Comparison of ENCODE assay signal across 33 cellular contexts in the genomic region with DNA sequence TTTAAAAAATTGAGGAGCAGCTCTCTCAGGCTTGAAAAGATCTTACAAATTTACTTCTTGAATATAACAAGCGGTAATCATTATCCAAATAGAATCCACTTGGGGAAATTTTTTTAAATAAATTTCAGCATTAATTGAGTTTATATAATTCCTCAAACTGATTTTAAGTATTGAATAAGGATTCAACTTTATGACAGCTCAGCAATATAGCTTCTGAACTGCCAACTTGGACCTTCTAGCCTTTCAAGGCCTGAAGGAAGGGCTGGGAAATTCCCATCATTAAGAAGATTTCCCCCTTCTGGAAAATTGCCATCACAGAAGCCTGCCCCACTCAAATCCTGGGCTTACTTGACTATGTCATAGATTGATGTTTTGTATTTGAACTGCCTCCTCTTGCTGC. TPM values are rescaled to one million over a fixed set of nuclear protein-coding genes. Genes with fewer than 3 reads are reported as not detected.
"Had no signal": no experiment of that assay in that cellular context is flagged by ENCODE, and none has a peak within 500 bp of the region (broad histone marks: within the 10 kb centered on the region; RNA-seq: fewer than 3 reads in every experiment).

No MANE protein-coding gene starts in this region.

- H3K4me3 ChIP-seq: ascending aorta, breast epithelium, cardiac muscle cell, colonic mucosa, dorsolateral prefrontal cortex, heart left ventricle had no signal

- H3K36me3 ChIP-seq: ascending aorta, breast epithelium, cardiac muscle cell, colonic mucosa had no signal

- H3K9me3 Mint-ChIP-seq: activated CD4-positive, alpha-beta memory T cell treated with anti-CD3 and anti-CD28 coated beads for 36 hours; activated T-helper 1 cell treated with anti-CD3 and anti-CD28 coated beads, Interleukin-12 subunit alpha, Interleukin-12 subunit beta, Interleukin-2, Interleukin-4 antibody, amounts not matched to agents 30 ng/mL and 10 ng/mL and 1 ng/mL, durations not matched to agents 14 hours and 24 hours and 36 hours; activated T-helper 2 cell treated with anti-CD3 and anti-CD28 coated beads, Interferon-gamma antibody, Interleukin-2, Interleukin-4, amounts not matched to agents 10 μg/mL and 5 μg/mL and 100 μg/mL, durations not matched to agents 14 hours and 24 hours and 36 hours; endodermal cell had no signal

- H3K27me3 Mint-ChIP-seq: activated CD4-positive, alpha-beta memory T cell treated with anti-CD3 and anti-CD28 coated beads for 36 hours; activated CD4-positive, alpha-beta T cell treated with anti-CD3 and anti-CD28 coated beads for 36 hours; activated CD4-positive, alpha-beta T cell treated with anti-CD3 and anti-CD28 coated beads, Interleukin-2, amount 10 ng/mL, durations not matched to agents 24 days and 14 days; activated naive CD8-positive, alpha-beta T cell; brain had no signal

- DNase-seq: activated CD4-positive, alpha-beta memory T cell treated with anti-CD3 and anti-CD28 coated beads for 36 hours; activated CD4-positive, alpha-beta T cell treated with anti-CD3 and anti-CD28 coated beads for 36 hours; activated CD4-positive, alpha-beta T cell treated with anti-CD3 and anti-CD28 coated beads, Interleukin-2, amount 10 ng/mL, durations not matched to agents 24 days and 14 days; activated CD4-positive, CD25-positive, alpha-beta regulatory T cell; activated CD4-positive, CD25-positive, alpha-beta regulatory T cell treated with anti-CD3 and anti-CD28 coated beads, Interleukin-2, amount 50 U/mL, for 72 hours; activated CD8-positive, alpha-beta memory T cell treated with anti-CD3 and anti-CD28 coated beads, Interleukin-2, amount 10 ng/mL, durations not matched to agents 7 days and 5 days; activated CD8-positive, alpha-beta memory T cell treated with anti-CD3 and anti-CD28 coated beads, Interleukin-2, amount 50 U/mL, for 4 hours; activated CD8-positive, alpha-beta T cell treated with anti-CD3 and anti-CD28 coated beads, Interleukin-2, amount 10 ng/mL, durations not matched to agents 7 days and 5 days; activated effector memory CD4-positive, alpha-beta T cell treated with anti-CD3 and anti-CD28 coated beads, Interleukin-2, amount 50 U/mL, for 16 hours; activated naive CD4-positive, alpha-beta T cell treated with anti-CD3 and anti-CD28 coated beads for 36 hours; activated T-cell treated with anti-CD3 and anti-CD28 coated beads, Interleukin-2, amount 50 U/mL, for 1 hour; activated T-cell treated with anti-CD3 and anti-CD28 coated beads, Interleukin-2, amount 50 U/mL, for 48 hours; central memory CD4-positive, alpha-beta T cell; cerebellar nuclear complex; colonic mucosa; dorsolateral prefrontal cortex; effector memory CD4-positive, alpha-beta T cell; endodermal cell; foreskin fibroblast; glutamatergic neuron; heart left ventricle; T-helper 2 cell had no signal

- H3K27ac ChIP-seq: ascending aorta, breast epithelium, cardiac muscle cell, colonic mucosa, dorsolateral prefrontal cortex, heart left ventricle had no signal

- H3K4me1 ChIP-seq: ascending aorta, breast epithelium, colonic mucosa, heart left ventricle had no signal

- H3K27ac Mint-ChIP-seq: activated CD4-positive, alpha-beta memory T cell treated with anti-CD3 and anti-CD28 coated beads for 36 hours; activated CD4-positive, alpha-beta T cell treated with anti-CD3 and anti-CD28 coated beads for 36 hours; activated CD4-positive, alpha-beta T cell treated with anti-CD3 and anti-CD28 coated beads, Interleukin-2, amount 10 ng/mL, durations not matched to agents 24 days and 14 days; activated CD8-positive, alpha-beta memory T cell treated with anti-CD3 and anti-CD28 coated beads, Interleukin-2, amount 10 ng/mL, durations not matched to agents 7 days and 5 days; activated CD8-positive, alpha-beta T cell treated with anti-CD3 and anti-CD28 coated beads, Interleukin-2, amount 10 ng/mL, durations not matched to agents 7 days and 5 days; activated naive CD4-positive, alpha-beta T cell treated with anti-CD3 and anti-CD28 coated beads for 36 hours; activated naive CD8-positive, alpha-beta T cell; activated T-helper 1 cell treated with anti-CD3 and anti-CD28 coated beads, Interleukin-12 subunit alpha, Interleukin-12 subunit beta, Interleukin-2, Interleukin-4 antibody, amounts not matched to agents 30 ng/mL and 10 ng/mL and 1 ng/mL, durations not matched to agents 14 hours and 24 hours and 36 hours; activated T-helper 2 cell treated with anti-CD3 and anti-CD28 coated beads, Interferon-gamma antibody, Interleukin-2, Interleukin-4, amounts not matched to agents 10 μg/mL and 5 μg/mL and 100 μg/mL, durations not matched to agents 14 hours and 24 hours and 36 hours; brain; endodermal cell had no signal

- FAIRE-seq: frontal cortex had no signal

- H3K9me3 ChIP-seq: ascending aorta, breast epithelium, colonic mucosa, heart left ventricle had no signal

- ATAC-seq: activated CD4-positive, alpha-beta T cell treated with anti-CD3 and anti-CD28 coated beads for 36 hours; activated CD8-positive, alpha-beta memory T cell treated with anti-CD3 and anti-CD28 coated beads, Interleukin-2, amount 10 ng/mL, durations not matched to agents 7 days and 5 days; activated CD8-positive, alpha-beta T cell treated with anti-CD3 and anti-CD28 coated beads, Interleukin-2, amount 10 ng/mL, durations not matched to agents 7 days and 5 days; esophagus mucosa; heart left ventricle had no signal

- H3K4me3 Mint-ChIP-seq: activated CD4-positive, alpha-beta memory T cell treated with anti-CD3 and anti-CD28 coated beads for 36 hours; activated CD4-positive, alpha-beta T cell treated with anti-CD3 and anti-CD28 coated beads for 36 hours; activated CD4-positive, alpha-beta T cell treated with anti-CD3 and anti-CD28 coated beads, Interleukin-2, amount 10 ng/mL, durations not matched to agents 24 days and 14 days; activated CD8-positive, alpha-beta memory T cell treated with anti-CD3 and anti-CD28 coated beads, Interleukin-2, amount 10 ng/mL, durations not matched to agents 7 days and 5 days; activated CD8-positive, alpha-beta T cell treated with anti-CD3 and anti-CD28 coated beads, Interleukin-2, amount 10 ng/mL, durations not matched to agents 7 days and 5 days; activated naive CD4-positive, alpha-beta T cell treated with anti-CD3 and anti-CD28 coated beads for 36 hours; activated naive CD8-positive, alpha-beta T cell; activated T-helper 1 cell treated with anti-CD3 and anti-CD28 coated beads, Interleukin-12 subunit alpha, Interleukin-12 subunit beta, Interleukin-2, Interleukin-4 antibody, amounts not matched to agents 30 ng/mL and 10 ng/mL and 1 ng/mL, durations not matched to agents 14 hours and 24 hours and 36 hours; brain; endodermal cell had no signal

- H3K27me3 ChIP-seq: ascending aorta, breast epithelium, cardiac muscle cell, colonic mucosa, dorsolateral prefrontal cortex, heart left ventricle had no signal

RNA-seq across cellular contexts. Expression of gene GARIN2, which starts 57.5 kb away (rescaled TPM):
- total RNA-seq: activated CD4-positive, alpha-beta memory T cell treated with anti-CD3 and anti-CD28 coated beads for 36 hours; activated CD4-positive, alpha-beta T cell treated with anti-CD3 and anti-CD28 coated beads for 36 hours; activated CD8-positive, alpha-beta memory T cell treated with anti-CD3 and anti-CD28 coated beads for 36 hours; activated CD8-positive, alpha-beta memory T cell treated with anti-CD3 and anti-CD28 coated beads, Interleukin-2, amount 10 ng/mL, durations not matched to agents 7 days and 5 days; activated CD8-positive, alpha-beta T cell treated with anti-CD3 and anti-CD28 coated beads, Interleukin-2, amount 10 ng/mL, durations not matched to agents 7 days and 5 days; activated naive CD4-positive, alpha-beta T cell treated with anti-CD3 and anti-CD28 coated beads for 36 hours; ascending aorta; breast epithelium; cardiac muscle cell; colonic mucosa; endodermal cell; epithelial cell of proximal tubule; esophagus mucosa; heart left ventricle had no signal
- polyA plus RNA-seq: heart left ventricle had no signal
